8 cellular contexts compared by ENCODE assay signal in the genomic region with DNA sequence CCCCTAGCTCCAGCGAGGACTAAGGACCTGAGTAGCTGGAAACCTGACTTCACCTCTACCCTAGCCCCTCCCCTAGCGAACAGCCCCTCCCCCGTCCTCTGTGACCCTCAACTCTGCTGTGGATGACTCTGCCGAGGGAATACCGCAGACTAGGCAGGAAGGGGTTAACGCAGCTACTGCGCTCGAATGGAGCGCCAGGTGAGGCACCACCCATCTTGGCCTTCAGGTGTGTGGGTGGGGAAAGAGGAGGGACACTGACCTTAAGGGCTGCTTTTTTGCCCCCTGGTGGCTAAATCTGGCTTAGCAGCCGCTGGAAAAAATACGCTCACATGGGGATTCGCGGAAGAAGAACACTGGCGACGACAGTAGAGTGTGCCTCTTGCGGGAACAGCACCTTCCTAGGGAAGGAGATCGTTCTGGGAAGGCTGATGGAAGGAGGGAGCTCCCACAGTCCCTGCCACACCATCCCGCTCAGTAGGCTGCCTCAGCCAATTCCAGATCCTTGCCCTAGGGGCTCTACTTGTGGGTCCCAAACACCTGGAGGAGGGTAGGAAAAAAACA. TPM values are rescaled to one million over a fixed set of nuclear protein-coding genes. Genes with fewer than 3 reads are reported as not detected.
DNase-seq lines count a peak whose midpoint lies in the region; ATAC-seq and TF ChIP-seq lines count a peak whose summit lies in the region.

No MANE protein-coding gene starts in this region.

- H3K27me3 Mint-ChIP-seq in endodermal cell (ENCODE audit: insufficient read depth), result peaks cover 24% of the 10 kb centered on the region

- H3K4me3 Mint-ChIP-seq in endodermal cell, result peak overlapping the region; percentile 81

- peak overlapping the region; percentile 77 for H3K4me3 ChIP-seq in BE2C (ENCODE audit: low read depth, low read length)
- peak overlapping the region; percentile 82 for H3K4me3 ChIP-seq in endodermal cell (ENCODE audit: low read length)

- H3K4me1 ChIP-seq in BE2C (peaks cover 6% of the 10 kb centered on the region; the same call in 1 of the 2 replicates), endodermal cell (ENCODE audit: control insufficient read depth, insufficient read depth, low read length) (peaks cover 11% of the 10 kb centered on the region)

- peak overlapping the region; percentile 54 for H3K9ac ChIP-seq in endodermal cell (ENCODE audit: extremely low read depth, low read length, poor library complexity, severe bottlenecking)

- ATAC-seq in GM21825 (IDR thresholded peaks at IDR 0.05; ENCODE audit: unreplicated experiment), result no peak

- no peaks in the 10 kb centered on the region for H3K27me3 ChIP-seq in BE2C
- peaks cover 11% of the 10 kb centered on the region for H3K27me3 ChIP-seq in endodermal cell (ENCODE audit: control insufficient read depth, insufficient read depth, low read length, poor library complexity, severe bottlenecking)

- H3K4me1 Mint-ChIP-seq in endodermal cell, result peaks cover 39% of the 10 kb centered on the region

- no peaks in the 10 kb centered on the region for H3K9me3 Mint-ChIP-seq in endodermal cell

- H3K27ac Mint-ChIP-seq in endodermal cell, result peak overlapping the region; percentile 97

- no peak overlapping the region for H3K27ac ChIP-seq in endodermal cell (ENCODE audit: low read depth, low read length)

- H3K9me3 ChIP-seq in BE2C, result no peaks in the 10 kb centered on the region
- no peaks in the 10 kb centered on the region for H3K9me3 ChIP-seq in endodermal cell (ENCODE audit: control insufficient read depth, low read length)

- H3K36me3 ChIP-seq in BE2C (no peaks in the 10 kb centered on the region), endodermal cell (ENCODE audit: control insufficient read depth, insufficient read depth, low read length) (no peaks in the 10 kb centered on the region)

- WGBS in endodermal cell (ENCODE audit: insufficient coverage in 1 of 2, insufficient read length in 1 of 2), 2 experiments, result 1 to 3% methylated on average over 17 to 18 of the region's 18 CpGs

- no peaks in the 10 kb centered on the region for H3K36me3 Mint-ChIP-seq in endodermal cell (ENCODE audit: low read depth)

- TF ChIP-seq CTCF in BE2C (IDR thresholded peaks at IDR 0.05; ENCODE audit: low read depth, low read length) (peak; percentile 97), endodermal cell (conservative IDR thresholded peaks at IDR 0.05) (peak; percentile 95)

- DNase-seq in BE2C, result peak; percentile 75
- DNase-seq in HK-2 (ENCODE audit: unreplicated experiment), result peak; percentile 80
- peak; percentile 22 for DNase-seq in NCI-H82 treated with DMSO at 0.1 percent for 48 hours (lab: John Stamatoyannopoulos, UW; ENCODE audit: unreplicated experiment)
- DNase-seq in activated CD8-positive, alpha-beta memory T cell treated with anti-CD3 and anti-CD28 coated beads for 4 hours (ENCODE audit: low read depth in 2 of 2), result peak; percentile 66 to 73
- peak; percentile 99 for DNase-seq in endodermal cell
- DNase-seq in midbrain (lab: John Stamatoyannopoulos, UW), result peak; percentile 80
- peak; percentile 70 to 75 for DNase-seq in stimulated activated CD8-positive, alpha-beta memory T cell treated with anti-CD3 and anti-CD28 coated beads, Interleukin-2, amount 100 ng/mL, for 1 hour (ENCODE audit: low read depth in 2 of 2)

RNA-seq across cellular contexts. Expression of gene BCL9L, which starts 4.5 kb away (rescaled TPM):
- 104 TPM for polyA plus RNA-seq in BE2C (2012; ENCODE audit: insufficient read depth, insufficient read length, low read depth)
- 10 to 100 TPM; 73.9 to 77.3 TPM for total RNA-seq in endodermal cell
- 24.3 TPM for polyA plus RNA-seq in endodermal cell (2013, experiment 1 of 2)
- 23.6 TPM for polyA plus RNA-seq in endodermal cell (2013, experiment 2 of 2)

RNA-seq across cellular contexts. Expression of gene UPK2, which starts 25.9 kb away (rescaled TPM):
- polyA plus RNA-seq in BE2C (2012; ENCODE audit: insufficient read depth, insufficient read length, low read depth), result 0.94 TPM
- under 1 TPM in 1 of 2 donors, not detected in 1; 0.38 TPM for total RNA-seq in endodermal cell
- polyA plus RNA-seq in endodermal cell (2013, experiment 1 of 2), result 0.36 TPM
- 0.54 TPM for polyA plus RNA-seq in endodermal cell (2013, experiment 2 of 2)

RNA-seq across cellular contexts. Expression of gene FOXR1, which starts 41.3 kb away (rescaled TPM):
- not detected for polyA plus RNA-seq in BE2C (2012; ENCODE audit: insufficient read depth, insufficient read length, low read depth)
- total RNA-seq in endodermal cell, result not detected
- polyA plus RNA-seq in endodermal cell (2013, experiment 1 of 2), result not detected
- not detected for polyA plus RNA-seq in endodermal cell (2013, experiment 2 of 2)

RNA-seq across cellular contexts. Expression of gene CXCR5, which starts 46.5 kb away (rescaled TPM):
- polyA plus RNA-seq in BE2C (2012; ENCODE audit: insufficient read depth, insufficient read length, low read depth), result not detected
- under 1 TPM in 1 of 2 donors, not detected in 1; 0.07 TPM for total RNA-seq in endodermal cell
- polyA plus RNA-seq in endodermal cell (2013, experiment 1 of 2), result not detected
- not detected for polyA plus RNA-seq in endodermal cell (2013, experiment 2 of 2)

Comparison
In these comparisons a context has a peak if more than half of its experiments do, and no peak if none do; other contexts are left out.
1. DNase-seq: peak in every context shown above with its lines; median percentile 99 in endodermal cell; 80 in HK-2; 80 in midbrain; 75 in BE2C; 72 in stimulated activated CD8-positive, alpha-beta memory T cell treated with anti-CD3 and anti-CD28 coated beads, Interleukin-2, amount 100 ng/mL, for 1 hour; 70 in activated CD8-positive, alpha-beta memory T cell treated with anti-CD3 and anti-CD28 coated beads for 4 hours; 22 in NCI-H82 treated with DMSO at 0.1 percent for 48 hours.